24 cellular contexts compared by ENCODE assay signal in the genomic region with DNA sequence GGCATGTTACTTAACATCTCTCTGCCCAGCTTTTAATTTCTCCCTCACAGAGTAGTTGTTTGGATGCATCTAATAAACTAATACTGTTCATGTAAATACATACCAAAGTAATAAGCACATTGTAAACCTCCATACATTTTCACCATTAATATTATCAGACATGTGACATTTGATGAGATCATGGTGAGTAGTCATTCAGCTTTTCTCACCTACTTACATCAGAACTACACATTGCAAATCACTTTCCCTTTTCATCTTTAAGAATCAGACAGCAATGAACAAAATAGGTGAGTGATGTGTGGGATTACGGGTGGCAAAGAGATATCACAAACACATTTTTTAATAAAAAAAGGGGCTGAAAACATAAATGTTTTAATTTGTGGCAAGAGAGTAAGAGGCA.
DNase-seq lines count a peak whose midpoint lies in the region; ATAC-seq, FAIRE-seq and TF ChIP-seq lines count a peak whose summit lies in the region.
"Had no signal": no experiment of that assay in that cellular context is flagged by ENCODE, and none has a peak within 500 bp of the region (broad histone marks: within the 10 kb centered on the region; RNA-seq: fewer than 3 reads in every experiment).

No MANE protein-coding gene starts in this region.

- H2AFZ ChIP-seq in smooth muscle cell (ENCODE audit: low read depth): no peak overlapping the region

- H3K4me3 ChIP-seq in bronchial epithelial cell (ENCODE audit: low read depth, low read length) (no peak overlapping the region), smooth muscle cell (no peak overlapping the region)
- H3K4me3 ChIP-seq: A549; BLaER1 treated with 17β-estradiol and CSF1 and Interleukin-3, amounts not matched to agents 10 nM and 100 nM; HAP-1 had no signal

- no peaks in the 10 kb centered on the region for H3K79me2 ChIP-seq in smooth muscle cell (ENCODE audit: low read depth)

- no peaks in the 10 kb centered on the region for H3K4me1 ChIP-seq in smooth muscle cell (ENCODE audit: low read depth)
- H3K4me1 ChIP-seq: A549, HAP-1 had no signal

- no peak overlapping the region for H3K4me2 ChIP-seq in smooth muscle cell
- H3K4me2 ChIP-seq: A549 had no signal

- 97% methylated on average over 1 of the region's 1 CpG for WGBS in smooth muscle cell (ENCODE audit: low lambda C conversion rate)

- no peaks in the 10 kb centered on the region for H4K20me1 ChIP-seq in smooth muscle cell (ENCODE audit: low read depth)

- FAIRE-seq in D721Med (lab: Jason Lieb, UNC) (peak; percentile 56), bronchial epithelial cell (lab: Jason Lieb, UNC) (no peak), islet of Langerhans (lab: Jason Lieb, UNC) (peak; percentile 69)
- FAIRE-seq: A549, GM12891, GM18507, H54 had no signal

- H3K9me3 Mint-ChIP-seq in stimulated activated effector memory CD8-positive, alpha-beta T cell treated with anti-CD3 and anti-CD28 coated beads, Interleukin-12 subunit alpha, Interleukin-12 subunit beta, amount 100 ng/mL, for 72 hours: peaks cover 5% of the 10 kb centered on the region
- H3K9me3 Mint-ChIP-seq: CD4-positive, alpha-beta T cell had no signal

- ATAC-seq in stimulated activated effector memory CD8-positive, alpha-beta T cell treated with anti-CD3 and anti-CD28 coated beads, Interleukin-12 subunit alpha, Interleukin-12 subunit beta, amount 100 ng/mL, for 72 hours: peak; percentile 52
- ATAC-seq: A549 had no signal

- H3K9ac ChIP-seq in smooth muscle cell (ENCODE audit: low read depth): no peak overlapping the region
- H3K9ac ChIP-seq: BLaER1 treated with 17β-estradiol and CSF1 and Interleukin-3, amounts not matched to agents 10 nM and 100 nM had no signal

- no peak overlapping the region for H3K27ac Mint-ChIP-seq in stimulated activated effector memory CD8-positive, alpha-beta T cell treated with anti-CD3 and anti-CD28 coated beads, Interleukin-12 subunit alpha, Interleukin-12 subunit beta, amount 100 ng/mL, for 72 hours
- H3K27ac Mint-ChIP-seq: CD14-positive monocyte; CD4-positive, alpha-beta T cell had no signal

- TF ChIP-seq CTCF in D721Med (IDR thresholded peaks at IDR 0.05; ENCODE audit: insufficient read depth, missing control alignments) (no peak), bronchial epithelial cell (IDR thresholded peaks at IDR 0.05; ENCODE audit: insufficient read depth, low read length, severe bottlenecking) (no peak), smooth muscle cell (IDR thresholded peaks at IDR 0.05; ENCODE audit: borderline replicate concordance, insufficient read depth, poor library complexity, severe bottlenecking) (no peak)

- H3K27me3 ChIP-seq in bronchial epithelial cell (ENCODE audit: control insufficient read depth, insufficient read depth, low read length): peaks cover 2% of the 10 kb centered on the region
- H3K27me3 ChIP-seq in smooth muscle cell (ENCODE audit: low read depth): no peaks in the 10 kb centered on the region
- H3K27me3 ChIP-seq: BE2C; BLaER1 treated with 17β-estradiol and CSF1 and Interleukin-3, amounts not matched to agents 10 nM and 100 nM had no signal

- H3K9me3 ChIP-seq in smooth muscle cell (replicated peaks; ENCODE audit: low read depth): no peaks in the 10 kb centered on the region
- H3K9me3 ChIP-seq: A549, HAP-1 had no signal

- H3K36me3 ChIP-seq in bronchial epithelial cell (ENCODE audit: control insufficient read depth, insufficient read depth, low read length): no peaks in the 10 kb centered on the region
- no peaks in the 10 kb centered on the region for H3K36me3 ChIP-seq in smooth muscle cell (ENCODE audit: low read depth)
- H3K36me3 ChIP-seq: BE2C, HAP-1 had no signal

- H3K4me3 Mint-ChIP-seq in stimulated activated effector memory CD8-positive, alpha-beta T cell treated with anti-CD3 and anti-CD28 coated beads, Interleukin-12 subunit alpha, Interleukin-12 subunit beta, amount 100 ng/mL, for 72 hours: no peak overlapping the region
- H3K4me3 Mint-ChIP-seq: CD14-positive monocyte; CD4-positive, alpha-beta T cell; CD8-positive, alpha-beta memory T cell had no signal

- H3K36me3 Mint-ChIP-seq in stimulated activated effector memory CD8-positive, alpha-beta T cell treated with anti-CD3 and anti-CD28 coated beads, Interleukin-12 subunit alpha, Interleukin-12 subunit beta, amount 100 ng/mL, for 72 hours: no peaks in the 10 kb centered on the region
- H3K36me3 Mint-ChIP-seq: CD14-positive monocyte had no signal

- no peak overlapping the region for H3K27ac ChIP-seq in smooth muscle cell (ENCODE audit: low read depth)
- H3K27ac ChIP-seq: A549; BLaER1 treated with 17β-estradiol and CSF1 and Interleukin-3, amounts not matched to agents 10 nM and 100 nM had no signal

- no peaks in the 10 kb centered on the region for H3F3A ChIP-seq in smooth muscle cell (ENCODE audit: low read depth)

- DNase-seq in D721Med (ENCODE audit: insufficient read length, low spot score): no peak
- peak; percentile 44 for DNase-seq in bronchial epithelial cell (ENCODE audit: low read depth)
- no peak for DNase-seq in stimulated activated effector memory CD8-positive, alpha-beta T cell treated with anti-CD3 and anti-CD28 coated beads, Interleukin-12 subunit alpha, Interleukin-12 subunit beta, amount 100 ng/mL, for 72 hours (ENCODE audit: low spot score in 2 of 2)
- no peak for DNase-seq in smooth muscle cell (lab: John Stamatoyannopoulos, UW; ENCODE audit: unreplicated experiment)
- DNase-seq in NCI-H2107 treated with DMSO at 0.1 percent for 48 hours (lab: John Stamatoyannopoulos, UW; ENCODE audit: unreplicated experiment): no peak
- no peak for DNase-seq in stimulated activated CD4-positive, alpha-beta T cell treated with anti-CD3 and anti-CD28 coated beads, Interleukin-2, amount 100 ng/mL, for 24 hours
- DNase-seq: 8988T; ACHN; AML-193; BE2C; CD4-positive, alpha-beta T cell; CD8-positive, alpha-beta memory T cell; DMS53; DMS79 treated with DMSO at 0.1 percent for 48 hours; GF-D8; GOT3 had no signal

- peaks cover 11% of the 10 kb centered on the region for H3K4me1 Mint-ChIP-seq in stimulated activated effector memory CD8-positive, alpha-beta T cell treated with anti-CD3 and anti-CD28 coated beads, Interleukin-12 subunit alpha, Interleukin-12 subunit beta, amount 100 ng/mL, for 72 hours
- H3K4me1 Mint-ChIP-seq: CD14-positive monocyte had no signal
